In the genomic region with DNA sequence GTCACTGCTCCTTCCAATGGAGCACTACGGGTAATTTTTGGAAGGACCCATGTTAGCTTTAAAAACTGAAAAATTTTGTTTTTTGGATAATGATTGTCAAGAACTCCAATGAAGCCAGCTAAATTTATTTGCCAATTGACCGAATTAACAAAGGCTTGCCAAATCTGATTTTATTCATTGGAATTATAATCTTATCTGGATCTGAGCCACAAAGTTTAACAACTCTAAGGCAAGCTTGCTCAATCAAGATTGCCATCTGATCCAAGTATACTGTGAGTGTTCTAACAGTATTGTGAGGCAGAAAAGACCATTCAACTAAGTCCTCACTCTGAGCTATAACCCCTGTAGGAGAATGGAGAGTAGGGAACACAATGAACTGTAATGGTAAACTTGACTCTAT, we compare ENCODE assay signal across 11 cellular contexts. TPM values are rescaled to one million over a fixed set of nuclear protein-coding genes. Genes with fewer than 3 reads are reported as not detected.
"Had no signal": no experiment of that assay in that cellular context is flagged by ENCODE, and none has a peak within 500 bp of the region (broad histone marks: within the 10 kb centered on the region; RNA-seq: fewer than 3 reads in every experiment).

No MANE protein-coding gene starts in this region.

RNA-seq across cellular contexts. Expression of gene TMC5, which starts 20.3 kb away (rescaled TPM):
- total RNA-seq: activated CD4-positive, alpha-beta T cell treated with anti-CD3 and anti-CD28 coated beads, Interleukin-2, amount 10 ng/mL, durations not matched to agents 24 days and 14 days; activated CD8-positive, alpha-beta memory T cell treated with anti-CD3 and anti-CD28 coated beads for 36 hours; activated CD8-positive, alpha-beta T cell treated with anti-CD3 and anti-CD28 coated beads for 36 hours; activated naive CD8-positive, alpha-beta T cell treated with anti-CD3 and anti-CD28 coated beads for 36 hours; activated T-cell treated with anti-CD3 and anti-CD28 coated beads, Interleukin-2, amount 50 U/mL, for 72 hours; LHCN-M2; OCI-LY7; RPMI7951; SJCRH30; T-helper 1 cell treated with Interleukin-12 subunit alpha and Interleukin-12 subunit beta and Interleukin-4 antibody, amounts not matched to agents 30 ng/mL and 1 ng/mL, for 36 hours; T-helper 2 cell treated with Interferon-gamma antibody and Interleukin-4, amounts not matched to agents 100 ng/mL and 5 ng/mL, for 36 hours had no signal
